ENCODE assay signal across 15 cellular contexts in genomic region chr4:151993521-151993920, GRCh38.
"Had no signal": no experiment of that assay in that cellular context is flagged by ENCODE, and none has a peak within 500 bp of the region (broad histone marks: within the 10 kb centered on the region; RNA-seq: fewer than 3 reads in every experiment).

No MANE protein-coding gene starts in this region.

- H3K4me3 ChIP-seq: esophagus squamous epithelium had no signal

- H3K9me3 Mint-ChIP-seq: natural killer cell treated with Interleukin-12 subunit alpha and Interleukin-12 subunit beta and Interleukin-15 and Interleukin-18, amount 100 ng/mL, for 72 hours; stimulated activated memory B cell treated with anti-CD40 and anti-IgM and Interleukin-4, amounts not matched to agents 10 μg/mL and 1 μg/mL and 100 μg/mL, for 72 hours had no signal

- H3K27me3 Mint-ChIP-seq: natural killer cell treated with Interleukin-12 subunit alpha and Interleukin-12 subunit beta and Interleukin-15 and Interleukin-18, amount 100 ng/mL, for 72 hours; stimulated activated memory B cell treated with anti-CD40 and anti-IgM and Interleukin-4, amounts not matched to agents 10 μg/mL and 1 μg/mL and 100 μg/mL, for 72 hours had no signal

- H3K4me1 Mint-ChIP-seq: stimulated activated memory B cell treated with anti-CD40 and anti-IgM and Interleukin-4, amounts not matched to agents 10 μg/mL and 1 μg/mL and 100 μg/mL, for 72 hours had no signal

- H3K4me3 Mint-ChIP-seq: activated T-helper 1 cell treated with anti-CD3 and anti-CD28 coated beads, Interleukin-12 subunit alpha, Interleukin-12 subunit beta, Interleukin-2, Interleukin-4 antibody, amounts not matched to agents 30 ng/mL and 10 ng/mL and 1 ng/mL, durations not matched to agents 14 hours and 24 hours and 36 hours; natural killer cell treated with Interleukin-12 subunit alpha and Interleukin-12 subunit beta and Interleukin-15 and Interleukin-18, amount 100 ng/mL, for 72 hours; stimulated activated memory B cell treated with anti-CD40 and anti-IgM and Interleukin-4, amounts not matched to agents 10 μg/mL and 1 μg/mL and 100 μg/mL, for 72 hours had no signal

- H3K36me3 Mint-ChIP-seq: natural killer cell treated with Interleukin-12 subunit alpha and Interleukin-12 subunit beta and Interleukin-15 and Interleukin-18, amount 100 ng/mL, for 72 hours; stimulated activated memory B cell treated with anti-CD40 and anti-IgM and Interleukin-4, amounts not matched to agents 10 μg/mL and 1 μg/mL and 100 μg/mL, for 72 hours had no signal

- FAIRE-seq: islet of Langerhans had no signal

- H3K27ac ChIP-seq: esophagus squamous epithelium had no signal

- H3K9me3 ChIP-seq: esophagus squamous epithelium had no signal

- H3K27ac Mint-ChIP-seq: activated T-helper 1 cell treated with anti-CD3 and anti-CD28 coated beads, Interleukin-12 subunit alpha, Interleukin-12 subunit beta, Interleukin-2, Interleukin-4 antibody, amounts not matched to agents 30 ng/mL and 10 ng/mL and 1 ng/mL, durations not matched to agents 14 hours and 24 hours and 36 hours; natural killer cell treated with Interleukin-12 subunit alpha and Interleukin-12 subunit beta and Interleukin-15 and Interleukin-18, amount 100 ng/mL, for 72 hours; stimulated activated memory B cell treated with anti-CD40 and anti-IgM and Interleukin-4, amounts not matched to agents 10 μg/mL and 1 μg/mL and 100 μg/mL, for 72 hours had no signal

- H3K27me3 ChIP-seq: esophagus squamous epithelium had no signal

- H3K4me1 ChIP-seq: esophagus squamous epithelium had no signal

- H3K36me3 ChIP-seq: esophagus squamous epithelium had no signal

- DNase-seq: activated CD4-positive, alpha-beta T cell treated with anti-CD3 and anti-CD28 coated beads, Interleukin-2, amount 50 U/mL, for 1 hour; activated CD4-positive, CD25-positive, alpha-beta regulatory T cell treated with anti-CD3 and anti-CD28 coated beads, Interleukin-2, amount 50 U/mL, for 72 hours; dermis blood vessel endothelial cell; effector memory CD4-positive, alpha-beta T cell; esophagus squamous epithelium; left cardiac atrium; mesendoderm; stimulated activated CD4-positive, alpha-beta T cell treated with anti-CD3 and anti-CD28 coated beads, Interleukin-4, amount 100 ng/mL, for 24 hours; T-helper 1 cell had no signal

- ATAC-seq: left cardiac atrium; natural killer cell treated with Interleukin-12 subunit alpha and Interleukin-12 subunit beta and Interleukin-15 and Interleukin-18, amount 100 ng/mL, for 72 hours; sciatic nerve; SK-N-SH treated with all-trans-retinoic acid at 6 μM for 48 hours; stimulated activated memory B cell treated with anti-CD40 and anti-IgM and Interleukin-4, amounts not matched to agents 10 μg/mL and 1 μg/mL and 100 μg/mL, for 72 hours had no signal
